Comparison of ENCODE assay signal across 21 cellular contexts in genomic region chr17:37747222-37747621, GRCh38. TPM values are rescaled to one million over a fixed set of nuclear protein-coding genes. Genes with fewer than 3 reads are reported as not detected.
DNase-seq lines count a peak whose midpoint lies in the region; ATAC-seq and TF ChIP-seq lines count a peak whose summit lies in the region.
"Had no signal": no experiment of that assay in that cellular context is flagged by ENCODE, and none has a peak within 500 bp of the region (broad histone marks: within the 10 kb centered on the region; RNA-seq: fewer than 3 reads in every experiment).

No MANE protein-coding gene starts in this region.

- H2BK120ac ChIP-seq in mesenchymal stem cell (ENCODE audit: low read depth, low read length): no peak overlapping the region

- H3K9me3 Mint-ChIP-seq in Calu3 (ENCODE audit: low read depth, unreplicated experiment): no peaks in the 10 kb centered on the region
- H3K9me3 Mint-ChIP-seq: H9 had no signal

- peak overlapping the region; percentile 100 for H3K4me3 Mint-ChIP-seq in Calu3 (ENCODE audit: low read depth, unreplicated experiment)
- H3K4me3 Mint-ChIP-seq: CD4-positive, alpha-beta memory T cell had no signal

- H3K23ac ChIP-seq in mesenchymal stem cell (ENCODE audit: low read length in 2 of 2): no peak overlapping the region

- TF ChIP-seq POLR2A in body of pancreas (IDR thresholded peaks at IDR 0.05): no peak
- TF ChIP-seq POLR2A in transverse colon (IDR thresholded peaks at IDR 0.05): no peak

- H3K4me3 ChIP-seq in body of pancreas (no peak overlapping the region), mesenchymal stem cell (ENCODE audit: insufficient read depth in 1 of 2, low read depth in 1 of 2, low read length in 2 of 2) (no peak overlapping the region), transverse colon (peak overlapping the region in 3 of 4 donors; percentile 44 to 69 (median 52)), left lung (no peak overlapping the region)
- H3K4me3 ChIP-seq: BLaER1, PC-9 had no signal

- H3K4ac ChIP-seq in mesenchymal stem cell (ENCODE audit: low read depth in 1 of 2, low read length in 2 of 2): no peak overlapping the region

- H3K27ac Mint-ChIP-seq in Calu3 (ENCODE audit: unreplicated experiment): peak overlapping the region; percentile 99
- H3K27ac Mint-ChIP-seq: CD4-positive, alpha-beta memory T cell; H9 had no signal

- H3K36me3 Mint-ChIP-seq in Calu3 (ENCODE audit: insufficient read depth, unreplicated experiment): peaks cover 66% of the 10 kb centered on the region
- H3K36me3 Mint-ChIP-seq: CD4-positive, alpha-beta memory T cell had no signal

- in situ Hi-C loops in transverse colon (cut with MboI; ENCODE audit: low pct_ligation_motif_present in 1 of 4, low pct_unique_long_range_greater_than_20kb in 1 of 4, low sequenced_read_pairs in 3 of 4): no loop called here

- intact Hi-C loops in Calu3 (cut with micrococcal nuclease; ENCODE audit: unreplicated experiment): no loop called here
- intact Hi-C loops in body of pancreas (cut with DNase I): no loop called here
- intact Hi-C loops in transverse colon (cut with DNase I; ENCODE audit: low total_unique reads): no loop called here
- intact Hi-C loops in left lung (cut with DNase I): no loop called here

- TF ChIP-seq CTCF in Calu3 (IDR thresholded peaks at IDR 0.05; ENCODE audit: unreplicated experiment): no peak
- TF ChIP-seq CTCF in body of pancreas (IDR thresholded peaks at IDR 0.05): no peak
- TF ChIP-seq CTCF in transverse colon (IDR thresholded peaks at IDR 0.05): no peak
- TF ChIP-seq CTCF in left lung (IDR thresholded peaks at IDR 0.05): no peak

- H3K4me1 ChIP-seq in body of pancreas: peaks cover 52% of the 10 kb centered on the region
- peaks cover 8% of the 10 kb centered on the region for H3K4me1 ChIP-seq in mesenchymal stem cell (ENCODE audit: control insufficient read depth, insufficient read depth, low read depth, low read length)
- H3K4me1 ChIP-seq in transverse colon: peaks cover 0 to 34% (median 13%) of the 10 kb centered on the region in 4 donors
- H3K4me1 ChIP-seq in left lung: peaks cover 2 to 34% of the 10 kb centered on the region in 2 donors
- H3K4me1 ChIP-seq: BLaER1 had no signal

- H3K36me3 ChIP-seq in body of pancreas (replicated peaks in 1 of 2; ENCODE audit: insufficient read depth in 1 of 2, low read depth in 2 of 2) (no peaks in the 10 kb centered on the region), mesenchymal stem cell (ENCODE audit: control insufficient read depth in 1 of 2, insufficient read depth in 2 of 2, low read depth in 1 of 2, low read length in 2 of 2) (peaks cover 0 to 12% of the 10 kb centered on the region in 2 experiments), transverse colon (no peaks in the 10 kb centered on the region), left lung (no peaks in the 10 kb centered on the region)
- H3K36me3 ChIP-seq: BLaER1 had no signal

- no peak overlapping the region for H2AK5ac ChIP-seq in mesenchymal stem cell (ENCODE audit: low read length, severe bottlenecking)

- no peak overlapping the region for H2BK15ac ChIP-seq in mesenchymal stem cell (ENCODE audit: low read depth, poor library complexity, severe bottlenecking)

- no peak for DNase-seq in Calu3
- no peak for DNase-seq in body of pancreas
- no peak for DNase-seq in mesenchymal stem cell
- DNase-seq in transverse colon: no peak
- no peak for DNase-seq in NAMALWA (ENCODE audit: low spot score)
- DNase-seq in left lung: no peak
- DNase-seq: CD4-positive, alpha-beta memory T cell; DMS79; H9; KG1; MV-4-11; NCI-H1417 treated with DMSO at 0.1 percent for 48 hours; NCI-H1930; NCI-H345; NCI-H526; PC-9; SIG-M5 had no signal

- H3K9ac ChIP-seq in mesenchymal stem cell (ENCODE audit: low read length): no peak overlapping the region
- H3K9ac ChIP-seq: BLaER1 had no signal

- no peaks in the 10 kb centered on the region for H3K9me3 ChIP-seq in body of pancreas
- no peaks in the 10 kb centered on the region for H3K9me3 ChIP-seq in mesenchymal stem cell (ENCODE audit: control insufficient read depth, low read length)
- H3K9me3 ChIP-seq in transverse colon: no peaks in the 10 kb centered on the region
- H3K9me3 ChIP-seq in left lung: no peaks in the 10 kb centered on the region

- no peak for ATAC-seq in body of pancreas
- ATAC-seq in GM18858 (IDR thresholded peaks at IDR 0.05; ENCODE audit: unreplicated experiment): no peak
- ATAC-seq in left lung: no peak

- H4K8ac ChIP-seq in mesenchymal stem cell (ENCODE audit: low read length): no peak overlapping the region

- CTCF ChIA-PET in Calu3 (lab: Charles Lee): interaction anchor here (0.5 to 6.0 kb wide), 12 partner anchors 12 to 604 kb away, joined by 3 to 75 read pairs (median 10); partner anchors contain the start of gene SOCS7

- H2AFZ ChIP-seq in mesenchymal stem cell (ENCODE audit: low read depth, low read length): no peak overlapping the region
- H2AFZ ChIP-seq: PC-9 had no signal

- H3K4me1 Mint-ChIP-seq in Calu3 (ENCODE audit: low read depth, unreplicated experiment): peaks cover 32% of the 10 kb centered on the region

- H3K14ac ChIP-seq in mesenchymal stem cell (ENCODE audit: low read length in 2 of 2): no peak overlapping the region

- TSS peak; percentile 23 for BruUV-seq in Calu3 (replicated peaks; lab: Mats Ljungman, UMichigan)

- H3K27ac ChIP-seq in body of pancreas (peak overlapping the region in 3 of 4 donors; percentile 90 to 98 (median 95)), mesenchymal stem cell (ENCODE audit: low read length, poor library complexity, severe bottlenecking) (peak overlapping the region; percentile 88), transverse colon (peak overlapping the region; percentile 12 to 93 (median 87)), left lung (no peak overlapping the region)
- H3K27ac ChIP-seq: BLaER1, PC-9, RWPE1 had no signal

- H3K27me3 Mint-ChIP-seq in Calu3 (ENCODE audit: unreplicated experiment): no peaks in the 10 kb centered on the region

- H3K79me1 ChIP-seq in mesenchymal stem cell (replicated peaks; ENCODE audit: low read length, poor library complexity, severe bottlenecking): no peaks in the 10 kb centered on the region

- no peak overlapping the region for H2BK12ac ChIP-seq in mesenchymal stem cell (ENCODE audit: low read length in 2 of 2)

- H3K4me2 ChIP-seq in mesenchymal stem cell (ENCODE audit: low read length, poor library complexity, severe bottlenecking): peak overlapping the region; percentile 90
- H3K4me2 ChIP-seq: BLaER1, PC-9 had no signal

- H4K91ac ChIP-seq in mesenchymal stem cell (ENCODE audit: low read length): no peak overlapping the region

- H2BK5ac ChIP-seq in mesenchymal stem cell (ENCODE audit: low read depth, low read length, poor library complexity, severe bottlenecking): no peak overlapping the region

- no peaks in the 10 kb centered on the region for H3K27me3 ChIP-seq in body of pancreas
- peaks cover 0 to 80% of the 10 kb centered on the region in 2 experiments for H3K27me3 ChIP-seq in mesenchymal stem cell (ENCODE audit: control insufficient read depth in 1 of 2, insufficient read depth in 1 of 2, low read length in 2 of 2)
- H3K27me3 ChIP-seq in transverse colon: peaks cover 63% of the 10 kb centered on the region
- peaks cover 40 to 78% of the 10 kb centered on the region in 2 donors for H3K27me3 ChIP-seq in left lung

- 15 to 33% methylated on average over 2 of the region's 2 CpGs for WGBS in body of pancreas, 2 donors
- 46% methylated on average over 2 of the region's 2 CpGs for WGBS in mesenchymal stem cell
- 63 to 71% methylated on average over 2 of the region's 2 CpGs for WGBS in transverse colon (ENCODE audit: low coverage in 1 of 2), 2 donors

- no peak overlapping the region for H3K18ac ChIP-seq in mesenchymal stem cell (ENCODE audit: low read depth in 1 of 2, low read length in 2 of 2)

- TF ChIP-seq EP300 in transverse colon (IDR thresholded peaks at IDR 0.05; ENCODE audit: low read depth): no peak

RNA-seq across cellular contexts. Expression of gene HNF1B, which starts 2.4 kb away (rescaled TPM):
- total RNA-seq in Calu3 (2022) (127 and 130 TPM in 2 replicates), body of pancreas (10 to 100 TPM; 22.3 to 37.6 TPM), transverse colon (10 to 100 TPM; 22.7 to 35.2 (median 24.9) TPM), left lung (10 to 100 TPM in 1 of 2 donors, 1 to 10 TPM in 1; 9.6 to 25.2 TPM)
- polyA plus RNA-seq in mesenchymal stem cell (2013, experiment 1 of 2): 0.03 TPM
- 0.03 TPM for polyA plus RNA-seq in mesenchymal stem cell (2013, experiment 2 of 2)
- total RNA-seq: A673; CD4-positive, alpha-beta memory T cell; H9; PC-9 had no signal
- polyA plus RNA-seq: CD4-positive, alpha-beta memory T cell had no signal

Comparison
In these comparisons a context has a peak if more than half of its experiments do, and no peak if none do; other contexts are left out.
1. H3K27ac ChIP-seq: peak in body of pancreas (3 of 4), mesenchymal stem cell (single experiment) and transverse colon (4 of 4); none in left lung (0 of 2).
2. H3K4me3 ChIP-seq: peak in transverse colon (3 of 4); none in body of pancreas (0 of 2), mesenchymal stem cell (0 of 2) and left lung (0 of 2).